15 cellular contexts compared by ENCODE assay signal in the genomic region with DNA sequence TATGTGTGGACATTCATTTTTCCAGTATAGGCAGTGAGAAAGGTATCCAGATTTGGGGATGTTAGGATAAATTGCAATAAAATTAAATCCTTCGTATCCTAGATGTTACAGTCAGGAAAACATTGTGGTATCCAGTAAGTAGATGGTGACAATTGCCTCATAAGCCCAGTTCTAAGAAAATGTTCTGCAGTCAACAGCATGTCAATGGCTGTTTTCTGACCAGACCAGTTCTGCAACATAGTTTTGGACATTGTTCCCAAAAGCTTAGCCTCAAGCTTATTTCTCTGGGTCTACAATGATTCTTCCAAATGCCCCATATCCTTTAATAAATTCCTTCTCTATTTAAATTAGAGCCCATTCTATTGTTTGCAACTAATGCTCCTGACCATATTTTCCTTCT.
DNase-seq lines count a peak whose midpoint lies in the region; ATAC-seq and TF ChIP-seq lines count a peak whose summit lies in the region.
"Had no signal": no experiment of that assay in that cellular context is flagged by ENCODE, and none has a peak within 500 bp of the region (broad histone marks: within the 10 kb centered on the region; RNA-seq: fewer than 3 reads in every experiment).

No MANE protein-coding gene starts in this region.

- peaks cover 47% of the 10 kb centered on the region for H3K4me1 Mint-ChIP-seq in WTC11
- H3K4me1 Mint-ChIP-seq in type B pancreatic cell (ENCODE audit: unreplicated experiment), result peaks cover 4% of the 10 kb centered on the region
- H3K4me1 Mint-ChIP-seq: CD8-positive, alpha-beta memory T cell had no signal

- H3K27me3 Mint-ChIP-seq in WTC11 (ENCODE audit: low read depth), result no peaks in the 10 kb centered on the region
- no peaks in the 10 kb centered on the region for H3K27me3 Mint-ChIP-seq in type B pancreatic cell
- H3K27me3 Mint-ChIP-seq: CD8-positive, alpha-beta memory T cell had no signal

- H3K36me3 Mint-ChIP-seq in WTC11 (peaks cover 22% of the 10 kb centered on the region), type B pancreatic cell (peaks cover under 1% of the 10 kb centered on the region)
- H3K36me3 Mint-ChIP-seq: CD8-positive, alpha-beta memory T cell had no signal

- H3K4me3 Mint-ChIP-seq in WTC11 (no peak overlapping the region), type B pancreatic cell (peak overlapping the region; percentile 9)
- H3K4me3 Mint-ChIP-seq: CD8-positive, alpha-beta memory T cell; HFFc6 had no signal

- ATAC-seq in WTC11 (no peak), HG03457 (IDR thresholded peaks at IDR 0.05; ENCODE audit: unreplicated experiment) (no peak)

- no peak for TF ChIP-seq CTCF in WTC11 (IDR thresholded peaks at IDR 0.05)
- no peak for TF ChIP-seq CTCF in type B pancreatic cell (conservative IDR thresholded peaks at IDR 0.05)

- H3K9me3 Mint-ChIP-seq in WTC11 (peaks cover 23% of the 10 kb centered on the region), type B pancreatic cell (peaks cover 17% of the 10 kb centered on the region)

- CTCF ChIA-PET in WTC11 (lab: Charles Lee), result interaction anchor here (1.4 kb wide), 1 partner anchor 15 kb away, joined by 5 read pairs; no protein-coding TSS in a partner anchor

- POLR2A ChIA-PET in WTC11 (lab: Charles Lee), result no interaction called here

- peak; percentile 26 for DNase-seq in SIG-M5 treated with dmso at 0.1 percent for 504 hours (lab: John Stamatoyannopoulos, UW; ENCODE audit: unreplicated experiment)
- no peak for DNase-seq in SIG-M5 (lab: John Stamatoyannopoulos, UW)
- no peak for DNase-seq in WTC11 (ENCODE audit: low spot score)
- DNase-seq in left kidney (ENCODE audit: low read depth, low spot score), result peak; percentile 62
- DNase-seq in type B pancreatic cell (ENCODE audit: extremely low spot score, unreplicated experiment), result no peak
- no peak for DNase-seq in HPDE6-E6E7 (ENCODE audit: extremely low spot score)
- no peak for DNase-seq in activated T-cell treated with anti-CD3 and anti-CD28 coated beads, Interleukin-2, amount 50 U/mL, for 1 hour
- DNase-seq: CD8-positive, alpha-beta memory T cell; GF-D8; HFFc6; MM.1S; NCI-H1105; NCI-H1694 treated with DMSO at 0.1 percent for 48 hours; NCI-H526 treated with DMSO at 0.1 percent for 48 hours had no signal

- H3K27ac Mint-ChIP-seq in WTC11, result peak overlapping the region; percentile 63
- H3K27ac Mint-ChIP-seq in type B pancreatic cell, result peak overlapping the region; percentile 38
- H3K27ac Mint-ChIP-seq: HFFc6 had no signal

TF ChIP-seq in WTC11, 78 proteins besides CTCF, POLR2A, EP300 and RAD21 (continues in another document):
- TF ChIP-seq, protein P1, sequence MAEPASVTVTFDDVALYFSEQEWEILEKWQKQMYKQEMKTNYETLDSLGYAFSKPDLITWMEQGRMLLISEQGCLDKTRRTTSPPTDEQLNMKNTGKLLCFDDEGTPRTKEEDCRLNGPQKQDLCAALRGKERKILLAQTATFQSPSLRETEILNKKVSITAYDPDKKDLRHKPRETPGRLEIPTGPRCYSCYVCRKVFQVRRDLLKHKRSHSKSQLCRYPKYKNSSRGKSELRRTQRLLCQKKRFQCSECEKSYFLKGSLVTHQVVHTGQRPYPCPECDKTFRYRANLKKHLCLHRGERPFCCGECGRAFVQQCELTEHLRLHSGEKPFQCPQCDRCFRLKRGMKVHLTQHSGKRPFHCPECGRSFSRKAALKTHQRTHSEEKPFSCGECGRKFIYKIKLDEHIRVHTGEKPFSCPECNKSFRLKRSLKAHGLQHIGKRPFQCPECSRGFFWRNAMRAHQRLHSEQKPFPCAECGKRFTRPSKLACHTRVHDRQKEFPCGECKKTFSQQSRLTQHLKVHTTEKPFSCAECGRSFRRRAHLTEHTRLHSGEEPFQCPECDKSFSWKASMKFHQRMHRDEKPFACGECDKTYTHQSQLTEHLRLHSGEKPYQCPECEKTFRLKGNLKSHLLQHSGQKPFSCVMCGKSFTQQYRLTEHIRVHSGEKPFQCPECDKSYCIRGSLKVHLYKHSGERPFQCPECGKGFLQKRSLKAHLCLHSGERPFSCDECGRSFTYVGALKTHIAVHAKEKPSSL (CRISPR knock-in tag; conservative IDR thresholded peaks at IDR 0.05), result no peak
- no peak for TF ChIP-seq ZNF317 (CRISPR knock-in tag; IDR thresholded peaks at IDR 0.05; ENCODE audit: borderline replicate concordance, low read depth)
- TF ChIP-seq MYBL2 (CRISPR knock-in tag; IDR thresholded peaks at IDR 0.05), result no peak
- no peak for TF ChIP-seq ATF1 (CRISPR knock-in tag; IDR thresholded peaks at IDR 0.05)
- TF ChIP-seq FOXK1 (CRISPR knock-in tag; IDR thresholded peaks at IDR 0.05), result no peak
- no peak for TF ChIP-seq SOX15 (CRISPR knock-in tag; IDR thresholded peaks at IDR 0.05)
- no peak for TF ChIP-seq ZNF671 (CRISPR knock-in tag; IDR thresholded peaks at IDR 0.05)
- no peak for TF ChIP-seq SMAD3 (CRISPR knock-in tag; IDR thresholded peaks at IDR 0.05; ENCODE audit: borderline replicate concordance)
- TF ChIP-seq, protein P2, sequence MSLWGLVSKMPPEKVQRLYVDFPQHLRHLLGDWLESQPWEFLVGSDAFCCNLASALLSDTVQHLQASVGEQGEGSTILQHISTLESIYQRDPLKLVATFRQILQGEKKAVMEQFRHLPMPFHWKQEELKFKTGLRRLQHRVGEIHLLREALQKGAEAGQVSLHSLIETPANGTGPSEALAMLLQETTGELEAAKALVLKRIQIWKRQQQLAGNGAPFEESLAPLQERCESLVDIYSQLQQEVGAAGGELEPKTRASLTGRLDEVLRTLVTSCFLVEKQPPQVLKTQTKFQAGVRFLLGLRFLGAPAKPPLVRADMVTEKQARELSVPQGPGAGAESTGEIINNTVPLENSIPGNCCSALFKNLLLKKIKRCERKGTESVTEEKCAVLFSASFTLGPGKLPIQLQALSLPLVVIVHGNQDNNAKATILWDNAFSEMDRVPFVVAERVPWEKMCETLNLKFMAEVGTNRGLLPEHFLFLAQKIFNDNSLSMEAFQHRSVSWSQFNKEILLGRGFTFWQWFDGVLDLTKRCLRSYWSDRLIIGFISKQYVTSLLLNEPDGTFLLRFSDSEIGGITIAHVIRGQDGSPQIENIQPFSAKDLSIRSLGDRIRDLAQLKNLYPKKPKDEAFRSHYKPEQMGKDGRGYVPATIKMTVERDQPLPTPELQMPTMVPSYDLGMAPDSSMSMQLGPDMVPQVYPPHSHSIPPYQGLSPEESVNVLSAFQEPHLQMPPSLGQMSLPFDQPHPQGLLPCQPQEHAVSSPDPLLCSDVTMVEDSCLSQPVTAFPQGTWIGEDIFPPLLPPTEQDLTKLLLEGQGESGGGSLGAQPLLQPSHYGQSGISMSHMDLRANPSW (CRISPR knock-in tag; conservative IDR thresholded peaks at IDR 0.05; ENCODE audit: low read depth), result no peak
- TF ChIP-seq ARID4B (CRISPR knock-in tag; IDR thresholded peaks at IDR 0.05; ENCODE audit: borderline replicate concordance), result no peak
- TF ChIP-seq ZNF281 (CRISPR knock-in tag; IDR thresholded peaks at IDR 0.05), result no peak
- TF ChIP-seq HMGA2 (CRISPR knock-in tag; IDR thresholded peaks at IDR 0.05), result no peak

Comparison
In these comparisons a context has a peak if more than half of its experiments do, and no peak if none do; other contexts are left out.
1. DNase-seq: peak in SIG-M5 treated with dmso at 0.1 percent for 504 hours (single experiment) and left kidney (single experiment); none in SIG-M5 (single experiment), WTC11 (single experiment), type B pancreatic cell (single experiment), HPDE6-E6E7 (single experiment) and activated T-cell treated with anti-CD3 and anti-CD28 coated beads, Interleukin-2, amount 50 U/mL, for 1 hour (single experiment).